Comparison of ENCODE assay signal across 33 cellular contexts in genomic region chr6:5843078-5843477, GRCh38.
"Had no signal": no experiment of that assay in that cellular context is flagged by ENCODE, and none has a peak within 500 bp of the region (broad histone marks: within the 10 kb centered on the region; RNA-seq: fewer than 3 reads in every experiment).

No MANE protein-coding gene starts in this region.

- ATAC-seq: activated naive CD4-positive, alpha-beta T cell treated with anti-CD3 and anti-CD28 coated beads, Interleukin-2, amount 50 U/mL, for 72 hours; activated naive CD8-positive, alpha-beta T cell treated with anti-CD3 and anti-CD28 coated beads, Interleukin-2, amount 50 U/mL, for 24 hours; activated T-cell treated with anti-CD3 and anti-CD28 coated beads, Interleukin-2, amount 50 U/mL, for 4 hours; activated T-cell treated with anti-CD3 and anti-CD28 coated beads, Interleukin-2, amount 50 U/mL, for 72 hours; activated T-helper 17 cell treated with anti-CD3 and anti-CD28 coated beads, Interleukin-2, amount 50 U/mL, for 72 hours; body of pancreas had no signal

- H3K4me1 ChIP-seq: adrenal gland, ascending aorta, body of pancreas, breast epithelium had no signal

- DNase-seq: activated effector memory CD4-positive, alpha-beta T cell treated with anti-CD3 and anti-CD28 coated beads, Interleukin-2, amount 50 U/mL, for 16 hours; activated effector memory CD4-positive, alpha-beta T cell treated with Interleukin-2 at 50 U/mL for 16 hours; activated gamma-delta T cell; activated gamma-delta T cell treated with Interleukin-2 at 50 U/mL for 16 hours; activated naive CD4-positive, alpha-beta T cell; activated naive CD4-positive, alpha-beta T cell treated with anti-CD3 and anti-CD28 coated beads for 36 hours; activated naive CD4-positive, alpha-beta T cell treated with anti-CD3 and anti-CD28 coated beads, Interleukin-2, amount 10 ng/mL, durations not matched to agents 7 days and 5 days; activated naive CD4-positive, alpha-beta T cell treated with anti-CD3 and anti-CD28 coated beads, Interleukin-2, amount 50 U/mL, for 16 hours; activated naive CD4-positive, alpha-beta T cell treated with Interleukin-2 at 50 U/mL for 16 hours; activated naive CD8-positive, alpha-beta T cell treated with anti-CD3 and anti-CD28 coated beads for 36 hours; activated naive CD8-positive, alpha-beta T cell treated with anti-CD3 and anti-CD28 coated beads, Interleukin-2, amount 10 ng/mL, durations not matched to agents 7 days and 5 days; activated naive CD8-positive, alpha-beta T cell treated with anti-CD3 and anti-CD28 coated beads, Interleukin-2, amount 50 U/mL, for 24 hours; activated T-cell treated with anti-CD3 and anti-CD28 coated beads for 4 hours; activated T-cell treated with anti-CD3 and anti-CD28 coated beads, Interleukin-2, amount 50 U/mL, for 1 hour; activated T-cell treated with anti-CD3 and anti-CD28 coated beads, Interleukin-2, amount 50 U/mL, for 24 hours; activated T-cell treated with anti-CD3 and anti-CD28 coated beads, Interleukin-2, amount 50 U/mL, for 4 hours; activated T-cell treated with anti-CD3 and anti-CD28 coated beads, Interleukin-2, amount 50 U/mL, for 48 hours; activated T-cell treated with anti-CD3 and anti-CD28 coated beads, Interleukin-2, amount 50 U/mL, for 72 hours; adrenal gland; amniotic stem cell; amygdala; anterior cingulate cortex; aorta; body of pancreas; brain microvascular endothelial cell; caudate nucleus; central memory CD4-positive, alpha-beta T cell; cerebellar nuclear complex had no signal

- H3K27me3 ChIP-seq: adrenal gland, ascending aorta, body of pancreas, brain microvascular endothelial cell, breast epithelium had no signal

- H3K4me3 ChIP-seq: adrenal gland, ascending aorta, body of pancreas, breast epithelium, cardiac muscle cell had no signal

- H3K27ac ChIP-seq: adrenal gland, ascending aorta, body of pancreas, brain microvascular endothelial cell, breast epithelium, cardiac muscle cell had no signal

- H3K36me3 ChIP-seq: adrenal gland, ascending aorta, brain microvascular endothelial cell, breast epithelium, cardiac muscle cell had no signal

- H3K9me3 ChIP-seq: adrenal gland, ascending aorta, body of pancreas had no signal
